ENCODE assay signal across 20 cellular contexts in the genomic region with DNA sequence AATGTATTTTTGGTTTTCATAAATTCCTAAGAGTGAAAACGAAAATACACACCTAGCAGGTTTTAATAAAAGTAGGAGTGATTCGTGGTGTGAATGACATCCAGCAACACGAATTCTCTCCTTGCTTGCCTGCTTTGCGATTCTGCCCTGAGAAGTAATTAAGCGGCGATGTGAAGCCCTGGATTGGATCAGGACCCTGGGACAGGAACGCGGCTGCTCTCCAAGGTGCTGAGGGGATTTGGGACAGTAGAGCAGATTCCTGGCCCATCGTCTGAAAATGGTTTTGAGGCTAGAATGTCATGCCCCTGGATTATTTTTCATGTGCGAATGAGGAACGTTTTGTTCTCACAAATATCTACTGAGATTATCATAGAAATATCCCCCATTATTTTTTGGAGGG. TPM values are rescaled to one million over a fixed set of nuclear protein-coding genes. Genes with fewer than 3 reads are reported as not detected.
DNase-seq lines count a peak whose midpoint lies in the region; ATAC-seq, FAIRE-seq and TF ChIP-seq lines count a peak whose summit lies in the region.
"Had no signal": no experiment of that assay in that cellular context is flagged by ENCODE, and none has a peak within 500 bp of the region (broad histone marks: within the 10 kb centered on the region; RNA-seq: fewer than 3 reads in every experiment).

No MANE protein-coding gene starts in this region.

- FAIRE-seq in HepG2 (lab: Jason Lieb, UNC) (no peak), urothelium cell line (lab: Jason Lieb, UNC) (no peak)

- in situ Hi-C loops in HepG2 (cut with HindIII; ENCODE audit: extremely low pct_ligation_motif_present, low pct_unique_long_range_greater_than_20kb) = no loop called here

- DNase-seq in HepG2 (ENCODE audit: low spot score) (no peak), right lobe of liver (no peak), adipocyte (ENCODE audit: low read depth) (peak; percentile 23), iPS-NIHi7 (ENCODE audit: extremely low spot score) (peak; percentile 87), urothelium cell line (ENCODE audit: low spot score) (peak; percentile 58), NCI-H2227 treated with DMSO at 0.1 percent for 48 hours (lab: John Stamatoyannopoulos, UW) (no peak), upper lobe of left lung (no peak)
- DNase-seq in stimulated activated CD4-positive, alpha-beta T cell treated with anti-CD3 and anti-CD28 coated beads, Interleukin-4, amount 100 ng/mL, for 1 hour = no peak
- DNase-seq: activated CD4-positive, alpha-beta T cell treated with anti-CD3 and anti-CD28 coated beads for 36 hours; activated T-cell treated with anti-CD3 and anti-CD28 coated beads, Interleukin-2, amount 50 U/mL, for 24 hours; aorta; Calu3; cortex of kidney; PC-9; stimulated activated CD4-positive, alpha-beta T cell treated with anti-CD3 and anti-CD28 coated beads, Interleukin-15, amount 100 ng/mL, for 24 hours had no signal

- TF ChIP-seq CTCF in HepG2 (CRISPR knock-in tag; IDR thresholded peaks at IDR 0.05) = no peak
- TF ChIP-seq CTCF in right lobe of liver (IDR thresholded peaks at IDR 0.05) = no peak
- TF ChIP-seq CTCF in upper lobe of left lung (IDR thresholded peaks at IDR 0.05) = no peak

- no peaks in the 10 kb centered on the region for H3K79me2 ChIP-seq in HepG2 (ENCODE audit: insufficient read depth, low read length)
- H3K79me2 ChIP-seq: parathyroid adenoma had no signal

- H3K27me3 ChIP-seq in HepG2 (ENCODE audit: control insufficient read depth in 1 of 2, insufficient read depth in 2 of 2, low read length in 2 of 2) (no peaks in the 10 kb centered on the region; a peak in 1 of 5 replicates), right lobe of liver (no peaks in the 10 kb centered on the region), adipocyte (replicated peaks; ENCODE audit: control insufficient read depth, insufficient read depth, low read length) (peaks cover 6% of the 10 kb centered on the region), upper lobe of left lung (no peaks in the 10 kb centered on the region)

- H3K4me1 ChIP-seq in HepG2 (ENCODE audit: insufficient read depth, low read length) (no peaks in the 10 kb centered on the region), right lobe of liver (no peaks in the 10 kb centered on the region), adipocyte (ENCODE audit: control insufficient read depth, insufficient read depth, low read length) (no peaks in the 10 kb centered on the region), upper lobe of left lung (no peaks in the 10 kb centered on the region)
- H3K4me1 ChIP-seq: parathyroid adenoma had no signal

- POLR2A ChIA-PET in HepG2 (lab: Yijun Ruan, JAX) = no interaction called here

- H3K4me3 ChIP-seq in HepG2 (replicated peaks in 1 of 3; ENCODE audit: insufficient read depth in 1 of 3, low read depth in 2 of 3, low read length in 3 of 3) (no peak overlapping the region), right lobe of liver (no peak overlapping the region), adipocyte (ENCODE audit: low read length) (no peak overlapping the region), upper lobe of left lung (no peak overlapping the region)
- H3K4me3 ChIP-seq: PC-9 had no signal

- H3K9me3 ChIP-seq in HepG2 (ENCODE audit: low read length) = no peaks in the 10 kb centered on the region
- no peaks in the 10 kb centered on the region for H3K9me3 ChIP-seq in right lobe of liver
- H3K9me3 ChIP-seq in adipocyte (ENCODE audit: control insufficient read depth, low read length) = no peaks in the 10 kb centered on the region
- H3K9me3 ChIP-seq in upper lobe of left lung = no peaks in the 10 kb centered on the region

- intact Hi-C loops in HepG2 (cut with micrococcal nuclease; ENCODE audit: unreplicated experiment) (no loop called here), right lobe of liver (cut with DNase I) (no loop called here)

- no TSS peak for BruUV-seq in HepG2 (replicated peaks; lab: Mats Ljungman, UMichigan)

- WGBS in HepG2 (ENCODE audit: low lambda C conversion rate) = under 1% methylated on average over 11 of the region's 11 CpGs
- 3% methylated on average over 11 of the region's 11 CpGs for WGBS in right lobe of liver (ENCODE audit: insufficient coverage, low coverage, low lambda C conversion rate, missing lambda C conversion rate)
- WGBS in upper lobe of left lung, 2 donors = 6 to 8% methylated on average over 11 of the region's 11 CpGs

- H3K9ac ChIP-seq in HepG2 (ENCODE audit: insufficient read depth, low read depth, low read length) = no peak overlapping the region
- no peak overlapping the region for H3K9ac ChIP-seq in adipocyte (ENCODE audit: low read length)
- H3K9ac ChIP-seq: parathyroid adenoma had no signal

- CTCF ChIA-PET in HepG2 (lab: Yijun Ruan, JAX; ENCODE audit: low intra/inter-chr PET ratio, low total read pairs) = no interaction called here

- no peaks in the 10 kb centered on the region for H3K36me3 ChIP-seq in HepG2 (replicated peaks in 1 of 2; ENCODE audit: control insufficient read depth in 1 of 2, insufficient read depth in 2 of 2, low read length in 2 of 2)
- no peaks in the 10 kb centered on the region for H3K36me3 ChIP-seq in right lobe of liver
- H3K36me3 ChIP-seq in adipocyte (ENCODE audit: control insufficient read depth, insufficient read depth, low read length, severe bottlenecking) = no peaks in the 10 kb centered on the region
- no peaks in the 10 kb centered on the region for H3K36me3 ChIP-seq in upper lobe of left lung

- TF ChIP-seq RAD21 in HepG2 (CRISPR knock-in tag; IDR thresholded peaks at IDR 0.05) = no peak

- TF ChIP-seq EP300 in HepG2 (IDR thresholded peaks at IDR 0.05; ENCODE audit: low read depth in 2 of 2, low read length in 2 of 2) (no peak), HepG2 (CRISPR knock-in tag; IDR thresholded peaks at IDR 0.05; ENCODE audit: borderline replicate concordance) (no peak), upper lobe of left lung (IDR thresholded peaks at IDR 0.05) (no peak)

- no peak overlapping the region for H3K27ac ChIP-seq in HepG2 (ENCODE audit: extremely low read length, insufficient read depth, low read length)
- no peak overlapping the region for H3K27ac ChIP-seq in right lobe of liver
- no peak overlapping the region for H3K27ac ChIP-seq in upper lobe of left lung
- H3K27ac ChIP-seq: parathyroid adenoma, PC-9 had no signal

- no peak for TF ChIP-seq POLR2A in HepG2 (IDR thresholded peaks at IDR 0.05; ENCODE audit: insufficient read depth in 1 of 2, low read depth in 2 of 2, low read length in 2 of 2)
- TF ChIP-seq POLR2A in right lobe of liver (IDR thresholded peaks at IDR 0.05) = no peak
- no peak for TF ChIP-seq POLR2A in upper lobe of left lung (IDR thresholded peaks at IDR 0.05)

- peak; percentile 29; the same call in 1 of the 3 replicates for ATAC-seq in HepG2
- ATAC-seq in right lobe of liver = no peak
- ATAC-seq in upper lobe of left lung (ENCODE audit: low FRiP score in 2 of 2) = no peak
- ATAC-seq: activated CD4-positive, alpha-beta T cell treated with anti-CD3 and anti-CD28 coated beads for 36 hours had no signal

- H3K4me2 ChIP-seq in HepG2 (ENCODE audit: low read depth, low read length) = no peak overlapping the region
- H3K4me2 ChIP-seq: PC-9 had no signal

- H2AFZ ChIP-seq in HepG2 (ENCODE audit: low read length) = no peak overlapping the region
- H2AFZ ChIP-seq: parathyroid adenoma, PC-9 had no signal

- H4K20me1 ChIP-seq in HepG2 (ENCODE audit: insufficient read depth, low read length) = no peaks in the 10 kb centered on the region

RNA-seq across cellular contexts. Expression of a gene that starts 7.8 kb away (rescaled TPM):
- total RNA-seq in HepG2 (2016; rRNA removed; fragmentation: Illumina TruSeq; extraction: Trizol) (not detected in 2 replicates), right lobe of liver (not detected), upper lobe of left lung (not detected)
- total RNA-seq in HepG2 (2016; cell fraction: cytosol; rRNA removed; fragmentation: Illumina TruSeq; extraction: Trizol; ENCODE audit: low read depth) = not detected in 2 replicates
- total RNA-seq in HepG2 (2016; cell fraction: insoluble cytoplasmic fraction; rRNA removed; fragmentation: Illumina TruSeq; extraction: Trizol) = not detected in 2 replicates
- not detected in 2 replicates for total RNA-seq in HepG2 (2016; cell fraction: membrane; rRNA removed; fragmentation: Illumina TruSeq; extraction: Trizol)
- total RNA-seq in HepG2 (2016; cell fraction: nucleus; rRNA removed; fragmentation: Illumina TruSeq; extraction: Trizol) = not detected in 2 replicates
- polyA plus RNA-seq in HepG2 (2011; rRNA removed) = not detected in 2 replicates
- polyA plus RNA-seq in HepG2 (2011; cell fraction: cytosol; rRNA removed) = not detected in 2 replicates
- not detected in 2 replicates for polyA plus RNA-seq in HepG2 (2011; cell fraction: nucleus; rRNA removed)
- not detected in 2 replicates for polyA plus RNA-seq in HepG2 (2012)
- polyA plus RNA-seq in HepG2 (2016; cell fraction: cytosol; fragmentation: Illumina TruSeq; extraction: Trizol; ENCODE audit: low read depth) = not detected in 2 replicates
- not detected in 2 replicates for polyA plus RNA-seq in HepG2 (2016; cell fraction: insoluble cytoplasmic fraction; fragmentation: Illumina TruSeq; extraction: Trizol; ENCODE audit: low read depth)
- not detected in 2 replicates for polyA plus RNA-seq in HepG2 (2016; cell fraction: membrane; fragmentation: Illumina TruSeq; extraction: Trizol; ENCODE audit: low read depth)
- not detected in 2 replicates for polyA plus RNA-seq in HepG2 (2016; cell fraction: nucleus; fragmentation: Illumina TruSeq; extraction: Trizol; ENCODE audit: insufficient read depth, low read depth)
- polyA minus RNA-seq in HepG2 (2011; rRNA and poly(A)+ RNA removed; ENCODE audit: low replicate concordance) = not detected in 2 replicates
- not detected in 2 replicates for polyA minus RNA-seq in HepG2 (2011; cell fraction: cytosol; rRNA and poly(A)+ RNA removed)
- polyA minus RNA-seq in HepG2 (2011; cell fraction: nucleus; rRNA and poly(A)+ RNA removed) = not detected in 2 replicates
- total RNA-seq: activated CD4-positive, alpha-beta T cell treated with anti-CD3 and anti-CD28 coated beads for 36 hours; aorta; Calu3; fibroblast of lung; HT1080; mononuclear cell; PC-9; temporal lobe had no signal
- polyA plus RNA-seq: aorta, fibroblast of lung had no signal

Comparison
In these comparisons a context has a peak if more than half of its experiments do, and no peak if none do; other contexts are left out.
1. DNase-seq: peak in adipocyte (single experiment), iPS-NIHi7 (single experiment) and urothelium cell line (single experiment); none in HepG2 (single experiment), right lobe of liver (0 of 3), stimulated activated CD4-positive, alpha-beta T cell treated with anti-CD3 and anti-CD28 coated beads, Interleukin-4, amount 100 ng/mL, for 1 hour (single experiment), NCI-H2227 treated with DMSO at 0.1 percent for 48 hours (single experiment) and upper lobe of left lung (0 of 2).